Comparison of ENCODE assay signal across 1 cellular context in genomic region chr18:45139478-45139877, GRCh38.
TF ChIP-seq lines count a peak whose summit lies in the region.

No MANE protein-coding gene starts in this region.

TF ChIP-seq in GM12878, 131 proteins besides CTCF, POLR2A, EP300 and RAD21 (continued from another document):
- TF ChIP-seq PRDM15 (CRISPR knock-in tag; IDR thresholded peaks at IDR 0.05) (no peak), ZBTB33 (IDR thresholded peaks at IDR 0.05) (no peak), RBBP5 (conservative IDR thresholded peaks at IDR 0.05) (no peak), HCFC1 (IDR thresholded peaks at IDR 0.05; ENCODE audit: low read length) (no peak), TAF1 (IDR thresholded peaks at IDR 0.05; ENCODE audit: borderline replicate concordance, low read depth, low read length) (no peak), IRF3 (IDR thresholded peaks at IDR 0.05) (no peak), MLLT1 (IDR thresholded peaks at IDR 0.05) (no peak), SMARCA5 (IDR thresholded peaks at IDR 0.05) (no peak), ZNF207 (IDR thresholded peaks at IDR 0.05; ENCODE audit: borderline replicate concordance) (no peak)
